In the genomic region with DNA sequence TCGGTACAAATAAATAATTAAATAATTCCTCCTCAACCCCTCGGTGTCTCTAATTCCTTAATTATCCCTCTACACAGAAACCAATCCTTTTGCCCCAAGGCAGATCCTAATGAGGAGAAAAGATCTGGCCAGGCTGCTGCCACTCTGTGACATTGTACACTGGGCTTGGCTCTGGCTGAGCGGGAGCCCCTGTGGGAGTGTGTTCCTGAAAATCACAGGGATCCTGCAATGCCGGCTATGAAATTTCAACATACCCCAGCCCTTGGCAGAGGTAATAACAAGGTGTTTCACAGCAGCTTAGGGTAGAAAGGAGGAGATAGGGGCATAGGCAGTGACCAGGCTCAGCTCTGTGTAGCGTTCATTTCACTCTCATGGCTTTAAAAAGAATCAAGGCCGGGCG, we compare ENCODE assay signal across 19 cellular contexts.
DNase-seq lines count a peak whose midpoint lies in the region; ATAC-seq and TF ChIP-seq lines count a peak whose summit lies in the region.
"Had no signal": no experiment of that assay in that cellular context is flagged by ENCODE, and none has a peak within 500 bp of the region (broad histone marks: within the 10 kb centered on the region; RNA-seq: fewer than 3 reads in every experiment).

No MANE protein-coding gene starts in this region.

- H3K9me3 Mint-ChIP-seq in MCF 10A (ENCODE audit: unreplicated experiment) (no peaks in the 10 kb centered on the region), neural progenitor cell (peaks cover 13% of the 10 kb centered on the region)
- H3K9me3 Mint-ChIP-seq in activated CD8-positive, alpha-beta T cell treated with anti-CD3 and anti-CD28 coated beads for 36 hours = peaks cover 5% of the 10 kb centered on the region

- 92 to 96% (median 94%) methylated on average over 7 of the region's 7 CpGs for WGBS in spleen, 5 donors

- H3K9me3 ChIP-seq in breast epithelium (peaks cover 8 to 10% of the 10 kb centered on the region in 2 donors), neural progenitor cell (ENCODE audit: low read depth) (peaks cover 10% of the 10 kb centered on the region), spleen (peaks cover 6 to 18% (median 13%) of the 10 kb centered on the region in 8 donors)

- no peak overlapping the region for H3K4me3 Mint-ChIP-seq in MCF 10A (ENCODE audit: unreplicated experiment)
- H3K4me3 Mint-ChIP-seq in neural progenitor cell = peak overlapping the region; percentile 10
- no peak overlapping the region for H3K4me3 Mint-ChIP-seq in activated CD8-positive, alpha-beta T cell treated with anti-CD3 and anti-CD28 coated beads for 36 hours
- H3K4me3 Mint-ChIP-seq: CD8-positive, alpha-beta memory T cell; HFFc6 had no signal

- in situ Hi-C loops in GM13976 (cut with MboI; ENCODE audit: low sequenced_read_pairs, unreplicated experiment) = no loop called here

- no peak overlapping the region for H3K27ac ChIP-seq in breast epithelium
- peak overlapping the region; percentile 54 for H3K27ac ChIP-seq in neural progenitor cell
- no peak overlapping the region for H3K27ac ChIP-seq in spleen
- H3K27ac ChIP-seq: BLaER1 had no signal

- H3K79me2 ChIP-seq in neural progenitor cell (ENCODE audit: low read depth) = peaks cover 11% of the 10 kb centered on the region

- H3K36me3 Mint-ChIP-seq in MCF 10A (ENCODE audit: insufficient read depth, unreplicated experiment) (peaks cover 43% of the 10 kb centered on the region), neural progenitor cell (peaks cover 20% of the 10 kb centered on the region)
- peaks cover 46% of the 10 kb centered on the region for H3K36me3 Mint-ChIP-seq in activated CD8-positive, alpha-beta T cell treated with anti-CD3 and anti-CD28 coated beads for 36 hours (ENCODE audit: low read depth)

- TF ChIP-seq CTCF in MCF 10A (IDR thresholded peaks at IDR 0.05; ENCODE audit: unreplicated experiment) (no peak), breast epithelium (IDR thresholded peaks at IDR 0.05) (no peak), neural progenitor cell (IDR thresholded peaks at IDR 0.05) (no peak), spleen (IDR thresholded peaks at IDR 0.05 in 8 of 11, conservative IDR thresholded peaks at IDR 0.05 in 3 of 11) (no peak), GM13976 (IDR thresholded peaks at IDR 0.05; ENCODE audit: borderline replicate concordance, control extremely low read depth, extremely low read depth, insufficient read depth, missing control alignments) (no peak)
- no peak for TF ChIP-seq CTCF in activated CD8-positive, alpha-beta T cell treated with anti-CD3 and anti-CD28 coated beads for 36 hours (IDR thresholded peaks at IDR 0.05)

- H3K36me3 ChIP-seq in breast epithelium (no peaks in the 10 kb centered on the region), neural progenitor cell (peaks cover 11% of the 10 kb centered on the region), spleen (peaks cover 4 to 80% (median 18%) of the 10 kb centered on the region in 6 donors)

- BruUV-seq in MCF 10A (replicated peaks; lab: Mats Ljungman, UMichigan) = no TSS peak

- H3K4me1 Mint-ChIP-seq in MCF 10A (ENCODE audit: insufficient read depth, unreplicated experiment) (peaks cover 21% of the 10 kb centered on the region), neural progenitor cell (peaks cover 56% of the 10 kb centered on the region)
- no peaks in the 10 kb centered on the region for H3K4me1 Mint-ChIP-seq in activated CD8-positive, alpha-beta T cell treated with anti-CD3 and anti-CD28 coated beads for 36 hours (ENCODE audit: low read depth)
- H3K4me1 Mint-ChIP-seq: CD8-positive, alpha-beta memory T cell had no signal

- intact Hi-C loops in MCF 10A (cut with micrococcal nuclease) (no loop called here), breast epithelium (cut with DNase I; ENCODE audit: low total_unique reads) (no loop called here), spleen (cut with DNase I; ENCODE audit: low total_unique reads) (no loop called here)
- intact Hi-C loops in activated CD8-positive, alpha-beta T cell treated with anti-CD3 and anti-CD28 coated beads for 36 hours (cut with micrococcal nuclease) = no loop called here

- no peaks in the 10 kb centered on the region for H3K27me3 ChIP-seq in breast epithelium
- H3K27me3 ChIP-seq in neural progenitor cell = no peaks in the 10 kb centered on the region
- no peaks in the 10 kb centered on the region for H3K27me3 ChIP-seq in spleen (replicated peaks in 1 of 7)
- H3K27me3 ChIP-seq: BLaER1 had no signal

- TF ChIP-seq POLR2A in breast epithelium (IDR thresholded peaks at IDR 0.05) (no peak), spleen (IDR thresholded peaks at IDR 0.05) (no peak)

- no peak overlapping the region for H3K4me2 ChIP-seq in neural progenitor cell
- H3K4me2 ChIP-seq: BLaER1 had no signal

- no peak overlapping the region for H3K4me3 ChIP-seq in breast epithelium
- H3K4me3 ChIP-seq in neural progenitor cell = no peak overlapping the region
- H3K4me3 ChIP-seq in spleen = no peak overlapping the region
- H3K4me3 ChIP-seq: BLaER1, K562 had no signal

- ATAC-seq in activated CD8-positive, alpha-beta T cell treated with anti-CD3 and anti-CD28 coated beads for 36 hours = no peak
- no peak for ATAC-seq in GM19467 (IDR thresholded peaks at IDR 0.05; ENCODE audit: unreplicated experiment)
- ATAC-seq: K562 had no signal

- H3K4me1 ChIP-seq in breast epithelium = no peaks in the 10 kb centered on the region
- peaks cover 44% of the 10 kb centered on the region for H3K4me1 ChIP-seq in neural progenitor cell
- no peaks in the 10 kb centered on the region for H3K4me1 ChIP-seq in spleen

- peaks cover 32% of the 10 kb centered on the region for H3F3A ChIP-seq in neural progenitor cell (ENCODE audit: low read depth)

- H3K27ac Mint-ChIP-seq in MCF 10A (ENCODE audit: low read depth, unreplicated experiment) (peak overlapping the region; percentile 6), neural progenitor cell (peak overlapping the region; percentile 93)
- no peak overlapping the region for H3K27ac Mint-ChIP-seq in activated CD8-positive, alpha-beta T cell treated with anti-CD3 and anti-CD28 coated beads for 36 hours
- H3K27ac Mint-ChIP-seq: HFFc6 had no signal

- CTCF ChIA-PET in MCF 10A (lab: Yijun Ruan, JAX) = no interaction called here
- CTCF ChIA-PET in activated CD8-positive, alpha-beta T cell treated with anti-CD3 and anti-CD28 coated beads for 36 hours (lab: Charles Lee) = no interaction called here

- peaks cover 7% of the 10 kb centered on the region for H4K20me1 ChIP-seq in neural progenitor cell (ENCODE audit: low read depth)

- no peak overlapping the region for H2AFZ ChIP-seq in neural progenitor cell (replicated peaks)

- H3K27me3 Mint-ChIP-seq in MCF 10A (ENCODE audit: insufficient read depth, unreplicated experiment) (no peaks in the 10 kb centered on the region), neural progenitor cell (ENCODE audit: insufficient read depth, low read depth) (no peaks in the 10 kb centered on the region)
- H3K27me3 Mint-ChIP-seq in activated CD8-positive, alpha-beta T cell treated with anti-CD3 and anti-CD28 coated beads for 36 hours = no peaks in the 10 kb centered on the region
- H3K27me3 Mint-ChIP-seq: CD8-positive, alpha-beta memory T cell had no signal

- DNase-seq in MCF 10A (ENCODE audit: unreplicated experiment) (peak; percentile 31), breast epithelium (ENCODE audit: low spot score in 2 of 2) (no peak), left kidney (ENCODE audit: low read depth, low spot score) (peak; percentile 34), neural progenitor cell (ENCODE audit: low spot score) (no peak), spleen (no peak), GM13976 (ENCODE audit: low spot score) (no peak)
- no peak for DNase-seq in activated CD8-positive, alpha-beta T cell treated with anti-CD3 and anti-CD28 coated beads for 36 hours
- DNase-seq: 8988T; CD8-positive, alpha-beta memory T cell; DMS79 treated with DMSO at 0.1 percent for 48 hours; HFFc6; MV-4-11; NCI-H1417; NCI-H187 treated with DMSO at 0.1 percent for 48 hours; NCI-H446; NCI-H69 had no signal

- H3K9ac ChIP-seq in neural progenitor cell = no peak overlapping the region
- H3K9ac ChIP-seq: BLaER1 had no signal

- POLR2A ChIA-PET in MCF 10A (lab: Yijun Ruan, JAX) = no interaction called here
- POLR2A ChIA-PET in activated CD8-positive, alpha-beta T cell treated with anti-CD3 and anti-CD28 coated beads for 36 hours (lab: Charles Lee) = no interaction called here

Comparison
In these comparisons a context has a peak if more than half of its experiments do, and no peak if none do; other contexts are left out.
1. DNase-seq: peak in MCF 10A (single experiment) and left kidney (single experiment); none in breast epithelium (0 of 2), neural progenitor cell (single experiment), spleen (single experiment), activated CD8-positive, alpha-beta T cell treated with anti-CD3 and anti-CD28 coated beads for 36 hours (single experiment) and GM13976 (single experiment).